Comparison of ENCODE assay signal across 11 cellular contexts in genomic region chr2:42009657-42010580, GRCh38.
DNase-seq lines count a peak whose midpoint lies in the region; ATAC-seq lines count a peak whose summit lies in the region.
"Had no signal": no experiment of that assay in that cellular context is flagged by ENCODE, and none has a peak within 500 bp of the region (broad histone marks: within the 10 kb centered on the region; RNA-seq: fewer than 3 reads in every experiment).

No MANE protein-coding gene starts in this region.

- no peaks in the 10 kb centered on the region for H3K9me3 ChIP-seq in effector memory CD4-positive, alpha-beta T cell (ENCODE audit: control insufficient read depth, low read length)

- peak; percentile 32 to 42 for DNase-seq in activated T-cell treated with anti-CD3 and anti-CD28 coated beads, Interleukin-2, amount 50 U/mL, for 48 hours
- no peak for DNase-seq in activated T-cell treated with anti-CD3 and anti-CD28 coated beads, Interleukin-2, amount 50 U/mL, for 1 hour
- no peak for DNase-seq in effector memory CD4-positive, alpha-beta T cell
- DNase-seq in cerebellar cortex (ENCODE audit: low spot score) = no peak
- DNase-seq: left lung, NCI-H1417 treated with DMSO at 0.1 percent for 48 hours, RPMI8226 had no signal

- peaks cover 8% of the 10 kb centered on the region for H3K9me3 Mint-ChIP-seq in stimulated activated memory B cell treated with anti-CD40 and anti-IgM and Interleukin-4, amounts not matched to agents 10 μg/mL and 1 μg/mL and 100 μg/mL, for 72 hours

- H3K4me1 ChIP-seq in effector memory CD4-positive, alpha-beta T cell (ENCODE audit: control insufficient read depth, insufficient read depth, low read length, poor library complexity, severe bottlenecking) = peaks cover 3% of the 10 kb centered on the region
- H3K4me1 ChIP-seq: left lung had no signal

- no peaks in the 10 kb centered on the region for H3K36me3 Mint-ChIP-seq in stimulated activated memory B cell treated with anti-CD40 and anti-IgM and Interleukin-4, amounts not matched to agents 10 μg/mL and 1 μg/mL and 100 μg/mL, for 72 hours

- peaks cover 15% of the 10 kb centered on the region for H3K4me1 Mint-ChIP-seq in stimulated activated memory B cell treated with anti-CD40 and anti-IgM and Interleukin-4, amounts not matched to agents 10 μg/mL and 1 μg/mL and 100 μg/mL, for 72 hours

- H3K4me3 Mint-ChIP-seq in stimulated activated memory B cell treated with anti-CD40 and anti-IgM and Interleukin-4, amounts not matched to agents 10 μg/mL and 1 μg/mL and 100 μg/mL, for 72 hours = peak overlapping the region; percentile 65

- H3K36me3 ChIP-seq in effector memory CD4-positive, alpha-beta T cell (ENCODE audit: control insufficient read depth, insufficient read depth, low read length) = no peaks in the 10 kb centered on the region
- H3K36me3 ChIP-seq: left lung had no signal

- H3K27me3 Mint-ChIP-seq in stimulated activated memory B cell treated with anti-CD40 and anti-IgM and Interleukin-4, amounts not matched to agents 10 μg/mL and 1 μg/mL and 100 μg/mL, for 72 hours = peaks cover 52% of the 10 kb centered on the region

- peak overlapping the region; percentile 19 for H3K27ac Mint-ChIP-seq in stimulated activated memory B cell treated with anti-CD40 and anti-IgM and Interleukin-4, amounts not matched to agents 10 μg/mL and 1 μg/mL and 100 μg/mL, for 72 hours

- H3K4me3 ChIP-seq in effector memory CD4-positive, alpha-beta T cell (ENCODE audit: insufficient read depth, low read depth, low read length, poor library complexity, severe bottlenecking) = peak overlapping the region; percentile 52
- H3K4me3 ChIP-seq: left lung had no signal

- peak; percentile 70 for ATAC-seq in HG03442 (IDR thresholded peaks at IDR 0.05; ENCODE audit: unreplicated experiment)
- ATAC-seq in stimulated activated memory B cell treated with anti-CD40 and anti-IgM and Interleukin-4, amounts not matched to agents 10 μg/mL and 1 μg/mL and 100 μg/mL, for 72 hours = no peak
- no peak for ATAC-seq in HG02970 (IDR thresholded peaks at IDR 0.05; ENCODE audit: low FRiP score, unreplicated experiment)
- ATAC-seq in GM18520 (IDR thresholded peaks at IDR 0.05; ENCODE audit: unreplicated experiment) = no peak
- ATAC-seq: left lung had no signal

- H3K27me3 ChIP-seq in effector memory CD4-positive, alpha-beta T cell (replicated peaks; ENCODE audit: control insufficient read depth, insufficient read depth, low read length, poor library complexity, severe bottlenecking) = no peaks in the 10 kb centered on the region
- H3K27me3 ChIP-seq: left lung had no signal

- no peak overlapping the region for H3K27ac ChIP-seq in effector memory CD4-positive, alpha-beta T cell (ENCODE audit: insufficient read depth, low read length, poor library complexity, severe bottlenecking)

Comparison
In these comparisons a context has a peak if more than half of its experiments do, and no peak if none do; other contexts are left out.
1. DNase-seq: peak in activated T-cell treated with anti-CD3 and anti-CD28 coated beads, Interleukin-2, amount 50 U/mL, for 48 hours (2 of 2); none in activated T-cell treated with anti-CD3 and anti-CD28 coated beads, Interleukin-2, amount 50 U/mL, for 1 hour (single experiment), effector memory CD4-positive, alpha-beta T cell (0 of 3) and cerebellar cortex (single experiment).